ENCODE assay signal across 23 cellular contexts in the genomic region with DNA sequence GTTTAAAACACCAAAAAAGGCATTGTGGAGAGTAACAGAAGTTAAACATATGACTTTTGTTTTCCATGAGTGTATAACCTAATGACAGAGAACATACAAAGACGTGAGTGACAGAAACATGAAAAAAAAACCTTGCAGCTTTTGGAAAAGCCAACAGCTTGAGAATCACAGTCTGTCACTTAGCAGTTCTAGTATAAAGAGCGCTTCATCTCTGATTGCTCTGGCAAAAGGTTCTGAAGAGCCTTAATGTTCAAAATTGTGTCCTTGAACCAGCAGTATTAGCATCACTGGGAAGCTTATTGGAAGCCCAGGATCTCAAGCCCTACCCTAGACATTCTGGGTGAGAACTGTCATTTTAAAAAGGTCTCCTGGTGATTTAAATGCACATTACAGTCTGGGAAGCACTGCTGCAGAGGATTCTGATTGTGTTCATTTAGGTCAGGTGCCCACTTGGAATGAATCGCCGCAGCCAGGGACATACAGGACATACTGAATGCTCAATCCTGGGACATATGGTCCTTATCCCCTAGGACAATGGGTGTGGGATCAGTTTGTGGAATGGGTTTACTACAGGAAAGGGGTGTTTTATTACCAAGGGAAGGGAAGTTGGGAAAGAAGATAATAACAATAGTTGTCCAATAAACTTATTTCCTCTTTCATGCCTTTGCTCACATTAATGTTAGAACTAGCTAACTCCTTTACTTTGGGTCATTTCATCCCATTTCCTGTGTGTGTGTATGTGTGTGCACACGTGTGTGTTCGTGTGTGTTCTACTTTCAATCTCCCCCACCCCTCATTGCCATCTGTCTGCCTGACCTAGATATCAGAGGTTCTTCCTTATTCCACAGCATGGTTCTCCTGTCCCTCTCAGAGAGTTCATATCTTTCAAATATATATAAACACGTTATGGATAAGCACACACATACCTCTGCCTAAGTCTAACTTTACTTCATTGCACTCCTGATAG. TPM values are rescaled to one million over a fixed set of nuclear protein-coding genes. Genes with fewer than 3 reads are reported as not detected.
"Had no signal": no experiment of that assay in that cellular context is flagged by ENCODE, and none has a peak within 500 bp of the region (broad histone marks: within the 10 kb centered on the region; RNA-seq: fewer than 3 reads in every experiment).

No MANE protein-coding gene starts in this region.

- H3K27ac ChIP-seq: brain microvascular endothelial cell, epithelial cell of prostate, left lung, ovary, sigmoid colon, testis, upper lobe of left lung had no signal

- H3K27me3 Mint-ChIP-seq: dendritic cell treated with granulocyte-macrophage colony-stimulating factor and Interleukin-4, amounts not matched to agents 40 ng/mL and 50 ng/mL, for 4 days; stimulated activated memory B cell treated with anti-CD40 and anti-IgM and Interleukin-4, amounts not matched to agents 10 μg/mL and 1 μg/mL and 100 μg/mL, for 72 hours had no signal

- H3K36me3 Mint-ChIP-seq: stimulated activated memory B cell treated with anti-CD40 and anti-IgM and Interleukin-4, amounts not matched to agents 10 μg/mL and 1 μg/mL and 100 μg/mL, for 72 hours had no signal

- H3K36me3 ChIP-seq: brain microvascular endothelial cell, left lung, ovary, sigmoid colon, upper lobe of left lung had no signal

- H3K4me1 Mint-ChIP-seq: activated CD4-positive, alpha-beta T cell treated with anti-CD3 and anti-CD28 coated beads, Interleukin-2, amount 10 ng/mL, durations not matched to agents 24 days and 14 days; activated naive CD8-positive, alpha-beta T cell treated with anti-CD3 and anti-CD28 coated beads, Interleukin-2, amount 50 U/mL, for 24 hours; central memory CD8-positive, alpha-beta T cell; memory B cell; stimulated activated memory B cell treated with anti-CD40 and anti-IgM and Interleukin-4, amounts not matched to agents 10 μg/mL and 1 μg/mL and 100 μg/mL, for 72 hours had no signal

- FAIRE-seq: keratinocyte had no signal

- DNase-seq: activated CD4-positive, alpha-beta T cell treated with anti-CD3 and anti-CD28 coated beads, Interleukin-2, amount 10 ng/mL, durations not matched to agents 24 days and 14 days; activated CD8-positive, alpha-beta T cell treated with anti-CD3 and anti-CD28 coated beads, Interleukin-2, amount 10 ng/mL, durations not matched to agents 7 days and 5 days; activated naive CD4-positive, alpha-beta T cell treated with anti-CD3 and anti-CD28 coated beads for 36 hours; activated naive CD8-positive, alpha-beta T cell treated with anti-CD3 and anti-CD28 coated beads, Interleukin-2, amount 50 U/mL, for 24 hours; activated T-cell treated with anti-CD3 and anti-CD28 coated beads, Interleukin-2, amount 50 U/mL, for 24 hours; aorta; brain microvascular endothelial cell; effector memory CD8-positive, alpha-beta T cell; foreskin fibroblast; left lung; ovary; sigmoid colon; stimulated activated CD4-positive, alpha-beta T cell treated with anti-CD3 and anti-CD28 coated beads, Interleukin-4, amount 100 ng/mL, for 4 hours; T1000; testis; upper lobe of left lung had no signal

- ATAC-seq: activated CD8-positive, alpha-beta T cell treated with anti-CD3 and anti-CD28 coated beads, Interleukin-2, amount 10 ng/mL, durations not matched to agents 7 days and 5 days; activated naive CD8-positive, alpha-beta T cell treated with anti-CD3 and anti-CD28 coated beads, Interleukin-2, amount 50 U/mL, for 24 hours; effector memory CD8-positive, alpha-beta T cell; left lung; stimulated activated memory B cell treated with anti-CD40 and anti-IgM and Interleukin-4, amounts not matched to agents 10 μg/mL and 1 μg/mL and 100 μg/mL, for 72 hours had no signal

- H3K27ac Mint-ChIP-seq: activated CD4-positive, alpha-beta T cell treated with anti-CD3 and anti-CD28 coated beads, Interleukin-2, amount 10 ng/mL, durations not matched to agents 24 days and 14 days; activated CD8-positive, alpha-beta T cell treated with anti-CD3 and anti-CD28 coated beads, Interleukin-2, amount 10 ng/mL, durations not matched to agents 7 days and 5 days; activated naive CD4-positive, alpha-beta T cell treated with anti-CD3 and anti-CD28 coated beads for 36 hours; activated naive CD8-positive, alpha-beta T cell treated with anti-CD3 and anti-CD28 coated beads, Interleukin-2, amount 50 U/mL, for 24 hours; activated T-cell treated with anti-CD3 and anti-CD28 coated beads, Interleukin-2, amount 50 U/mL, for 24 hours; dendritic cell treated with granulocyte-macrophage colony-stimulating factor and Interleukin-4, amounts not matched to agents 40 ng/mL and 50 ng/mL, for 4 days; effector memory CD8-positive, alpha-beta T cell; memory B cell; stimulated activated memory B cell treated with anti-CD40 and anti-IgM and Interleukin-4, amounts not matched to agents 10 μg/mL and 1 μg/mL and 100 μg/mL, for 72 hours had no signal

- H3K4me1 ChIP-seq: left lung, sigmoid colon, testis had no signal

- H3K9me3 ChIP-seq: left lung, ovary, testis had no signal

- H3K27me3 ChIP-seq: brain microvascular endothelial cell, left lung, ovary, sigmoid colon, testis, upper lobe of left lung had no signal

- H3K9me3 Mint-ChIP-seq: activated CD4-positive, alpha-beta T cell treated with anti-CD3 and anti-CD28 coated beads, Interleukin-2, amount 10 ng/mL, durations not matched to agents 24 days and 14 days; central memory CD8-positive, alpha-beta T cell; effector memory CD8-positive, alpha-beta T cell; memory B cell had no signal

- H3K4me3 ChIP-seq: left lung, ovary, sigmoid colon, testis, upper lobe of left lung had no signal

- H3K4me3 Mint-ChIP-seq: activated CD4-positive, alpha-beta T cell treated with anti-CD3 and anti-CD28 coated beads, Interleukin-2, amount 10 ng/mL, durations not matched to agents 24 days and 14 days; activated CD8-positive, alpha-beta T cell treated with anti-CD3 and anti-CD28 coated beads, Interleukin-2, amount 10 ng/mL, durations not matched to agents 7 days and 5 days; activated naive CD4-positive, alpha-beta T cell treated with anti-CD3 and anti-CD28 coated beads for 36 hours; activated naive CD8-positive, alpha-beta T cell treated with anti-CD3 and anti-CD28 coated beads, Interleukin-2, amount 50 U/mL, for 24 hours; activated T-cell treated with anti-CD3 and anti-CD28 coated beads, Interleukin-2, amount 50 U/mL, for 24 hours; central memory CD8-positive, alpha-beta T cell; dendritic cell treated with granulocyte-macrophage colony-stimulating factor and Interleukin-4, amounts not matched to agents 40 ng/mL and 50 ng/mL, for 4 days; effector memory CD8-positive, alpha-beta T cell; memory B cell; stimulated activated memory B cell treated with anti-CD40 and anti-IgM and Interleukin-4, amounts not matched to agents 10 μg/mL and 1 μg/mL and 100 μg/mL, for 72 hours had no signal

RNA-seq across cellular contexts. Expression of a gene that starts 55.0 kb away (rescaled TPM):
- total RNA-seq: activated CD4-positive, alpha-beta T cell treated with anti-CD3 and anti-CD28 coated beads, Interleukin-2, amount 10 ng/mL, durations not matched to agents 24 days and 14 days; activated CD8-positive, alpha-beta T cell treated with anti-CD3 and anti-CD28 coated beads, Interleukin-2, amount 10 ng/mL, durations not matched to agents 7 days and 5 days; activated naive CD4-positive, alpha-beta T cell treated with anti-CD3 and anti-CD28 coated beads for 36 hours; T-helper 1 cell treated with Interleukin-12 subunit alpha and Interleukin-12 subunit beta and Interleukin-4 antibody, amounts not matched to agents 30 ng/mL and 1 ng/mL, for 36 hours had no signal

RNA-seq across cellular contexts. Expression of a gene that starts 55.4 kb away (rescaled TPM):
- total RNA-seq: activated CD4-positive, alpha-beta T cell treated with anti-CD3 and anti-CD28 coated beads, Interleukin-2, amount 10 ng/mL, durations not matched to agents 24 days and 14 days; activated CD8-positive, alpha-beta T cell treated with anti-CD3 and anti-CD28 coated beads, Interleukin-2, amount 10 ng/mL, durations not matched to agents 7 days and 5 days; activated naive CD4-positive, alpha-beta T cell treated with anti-CD3 and anti-CD28 coated beads for 36 hours; T-helper 1 cell treated with Interleukin-12 subunit alpha and Interleukin-12 subunit beta and Interleukin-4 antibody, amounts not matched to agents 30 ng/mL and 1 ng/mL, for 36 hours had no signal
